15 cellular contexts compared by ENCODE assay signal in genomic region chr12:6265038-6265405, GRCh38. TPM values are rescaled to one million over a fixed set of nuclear protein-coding genes. Genes with fewer than 3 reads are reported as not detected.
DNase-seq lines count a peak whose midpoint lies in the region; TF ChIP-seq lines count a peak whose summit lies in the region.
"Had no signal": no experiment of that assay in that cellular context is flagged by ENCODE, and none has a peak within 500 bp of the region (broad histone marks: within the 10 kb centered on the region; RNA-seq: fewer than 3 reads in every experiment).

No MANE protein-coding gene starts in this region.

- no peaks in the 10 kb centered on the region for H3K9me2 ChIP-seq in PC-9 (ENCODE audit: insufficient read depth)

- CTCF ChIA-PET in Caco-2 (lab: Charles Lee) (interaction anchor here (1.6 kb wide), 1 partner anchor 69 kb away, joined by 7 read pairs; no protein-coding TSS in a partner anchor), PC-9 (lab: Charles Lee) (no interaction called here)

- H2AK5ac ChIP-seq in mesendoderm (ENCODE audit: low read length) = peak overlapping the region; percentile 45

- H4K5ac ChIP-seq in mesendoderm (ENCODE audit: low read length) = no peak overlapping the region

- H3K4me3 ChIP-seq in Caco-2 (ENCODE audit: low read depth, low read length) (no peak overlapping the region), mesendoderm (ENCODE audit: low read length) (no peak overlapping the region), thyroid gland (replicated peaks in 1 of 3) (no peak overlapping the region), PC-9 (no peak overlapping the region)
- H3K4me3 ChIP-seq: HAP-1, K562, SK-N-MC had no signal

- H3K27me3 ChIP-seq in Caco-2 (replicated peaks; ENCODE audit: control insufficient read depth, insufficient read depth, low read length) (no peaks in the 10 kb centered on the region), mesendoderm (ENCODE audit: insufficient read depth, low read length, poor library complexity) (no peaks in the 10 kb centered on the region), thyroid gland (no peaks in the 10 kb centered on the region), PC-9 (ENCODE audit: insufficient read depth, low read depth) (no peaks in the 10 kb centered on the region)
- H3K27me3 ChIP-seq: BE2C had no signal

- BruUV-seq in Caco-2 (replicated peaks; lab: Mats Ljungman, UMichigan) (no TSS peak), PC-9 (replicated peaks; lab: Mats Ljungman, UMichigan) (no TSS peak)

- peaks cover 12% of the 10 kb centered on the region; the same call in 1 of the 2 replicates for H3F3A ChIP-seq in PC-9 (ENCODE audit: insufficient read depth, low read depth)

- intact Hi-C loops in Caco-2 (cut with micrococcal nuclease; ENCODE audit: unreplicated experiment) (no loop called here), thyroid gland (cut with DNase I) (no loop called here), PC-9 (cut with micrococcal nuclease; ENCODE audit: unreplicated experiment) (no loop called here)

- no peaks in the 10 kb centered on the region for H3K79me2 ChIP-seq in mesendoderm (ENCODE audit: control insufficient read depth, insufficient read depth, low read length)
- no peaks in the 10 kb centered on the region for H3K79me2 ChIP-seq in PC-9 (ENCODE audit: low read depth)

- H3K4me3 Mint-ChIP-seq in Caco-2 (ENCODE audit: unreplicated experiment) = no peak overlapping the region
- H3K4me3 Mint-ChIP-seq: CD8-positive, alpha-beta T cell had no signal

- H3K4me1 ChIP-seq in Caco-2 (peaks cover 17% of the 10 kb centered on the region), mesendoderm (ENCODE audit: control insufficient read depth, low read depth, low read length) (peaks cover 18% of the 10 kb centered on the region), thyroid gland (peaks cover 31 to 61% of the 10 kb centered on the region in 2 donors), PC-9 (replicated peaks; ENCODE audit: insufficient read depth) (peaks cover 21% of the 10 kb centered on the region)
- H3K4me1 ChIP-seq: HAP-1 had no signal

- H2BK120ac ChIP-seq in mesendoderm (ENCODE audit: low read depth, low read length) = no peak overlapping the region

- peak overlapping the region; percentile 6 for H3K27ac Mint-ChIP-seq in Caco-2 (ENCODE audit: unreplicated experiment)
- H3K27ac Mint-ChIP-seq: CD8-positive, alpha-beta T cell had no signal

- H2AFZ ChIP-seq in PC-9 = no peak overlapping the region

- no peak overlapping the region for H2BK15ac ChIP-seq in mesendoderm (replicated peaks; ENCODE audit: low read depth)

- no peak for TF ChIP-seq POLR2A in thyroid gland (IDR thresholded peaks at IDR 0.05)

- no peak overlapping the region for H3K23ac ChIP-seq in mesendoderm (ENCODE audit: low read length)

- H3K18ac ChIP-seq in mesendoderm (ENCODE audit: low read length) = no peak overlapping the region

- no peak overlapping the region for H2BK5ac ChIP-seq in mesendoderm (ENCODE audit: low read length)

- DNase-seq in Caco-2 (no peak), RPMI8226 (peak; percentile 26), mesendoderm (no peak), thyroid gland (no peak), PC-9 (no peak), activated gamma-delta T cell (lab: John Stamatoyannopoulos, UW) (no peak), MV-4-11 (lab: John Stamatoyannopoulos, UW) (no peak)
- DNase-seq: BE2C; CD8-positive, alpha-beta T cell; NCI-H187 treated with DMSO at 0.1 percent for 48 hours; NCI-H774; Right ventricle myocardium superior had no signal

- H3K4ac ChIP-seq in mesendoderm (ENCODE audit: low read depth, low read length) = no peak overlapping the region

- H4K8ac ChIP-seq in mesendoderm (ENCODE audit: low read depth, low read length) = no peak overlapping the region

- no CpG with 5 or more reads among the region's 2 CpGs for WGBS in mesendoderm (ENCODE audit: extremely low coverage, insufficient coverage, low lambda C conversion rate)
- WGBS in thyroid gland, 2 donors = 86 to 89% methylated on average over 2 of the region's 2 CpGs

- POLR2A ChIA-PET in Caco-2 (lab: Charles Lee) = no interaction called here
- POLR2A ChIA-PET in PC-9 (lab: Charles Lee; ENCODE audit: unreplicated experiment) = no interaction called here

- no peak overlapping the region for H3K27ac ChIP-seq in mesendoderm (ENCODE audit: low read depth, low read length)
- peak overlapping the region; percentile 65 to 86 (median 74) for H3K27ac ChIP-seq in thyroid gland
- no peak overlapping the region for H3K27ac ChIP-seq in PC-9
- H3K27ac ChIP-seq: SK-N-MC had no signal

- no peak overlapping the region for H3K9ac ChIP-seq in mesendoderm (ENCODE audit: low read length)

- H3K4me2 ChIP-seq in mesendoderm (ENCODE audit: low read length) (no peak overlapping the region), PC-9 (no peak overlapping the region)

- H3K36me3 Mint-ChIP-seq in Caco-2 (ENCODE audit: insufficient read depth, unreplicated experiment) = no peaks in the 10 kb centered on the region
- H3K36me3 Mint-ChIP-seq: CD8-positive, alpha-beta T cell had no signal

- H3K36me3 ChIP-seq in Caco-2 (ENCODE audit: control insufficient read depth, insufficient read depth, low read length) (no peaks in the 10 kb centered on the region), mesendoderm (ENCODE audit: control insufficient read depth, insufficient read depth, low read length) (no peaks in the 10 kb centered on the region), thyroid gland (no peaks in the 10 kb centered on the region), PC-9 (ENCODE audit: low read depth) (no peaks in the 10 kb centered on the region)
- H3K36me3 ChIP-seq: BE2C, HAP-1 had no signal

- no peaks in the 10 kb centered on the region for H4K20me1 ChIP-seq in PC-9 (ENCODE audit: insufficient read depth)

- H3K79me1 ChIP-seq in mesendoderm (ENCODE audit: low read length) = no peaks in the 10 kb centered on the region

- H3K9me3 Mint-ChIP-seq in Caco-2 (ENCODE audit: unreplicated experiment) = no peaks in the 10 kb centered on the region
- H3K9me3 Mint-ChIP-seq: CD8-positive, alpha-beta T cell had no signal

- TF ChIP-seq CTCF in Caco-2 (IDR thresholded peaks at IDR 0.05; ENCODE audit: insufficient read depth in 1 of 2, low read depth in 1 of 2, low read length in 1 of 2, severe bottlenecking in 1 of 2, unreplicated experiment in 1 of 2) = no peak
- no peak for TF ChIP-seq CTCF in thyroid gland (IDR thresholded peaks at IDR 0.05)
- TF ChIP-seq CTCF in PC-9 (conservative IDR thresholded peaks at IDR 0.05) = no peak

- H3K4me1 Mint-ChIP-seq in Caco-2 (ENCODE audit: low read depth, unreplicated experiment) = peaks cover 21% of the 10 kb centered on the region

- H3K27me3 Mint-ChIP-seq in Caco-2 (ENCODE audit: insufficient read depth, unreplicated experiment) = no peaks in the 10 kb centered on the region

- no peak overlapping the region for H3K56ac ChIP-seq in mesendoderm (ENCODE audit: low read length)

- H3K9me3 ChIP-seq in Caco-2 = no peaks in the 10 kb centered on the region
- no peaks in the 10 kb centered on the region for H3K9me3 ChIP-seq in thyroid gland
- H3K9me3 ChIP-seq in PC-9 (ENCODE audit: insufficient read depth, low read depth) = no peaks in the 10 kb centered on the region
- H3K9me3 ChIP-seq: BE2C, HAP-1 had no signal

RNA-seq across cellular contexts. Expression of gene PLEKHG6, which starts 45.5 kb away (rescaled TPM):
- total RNA-seq in Caco-2 (2022) = 109 and 123 TPM in 2 replicates
- 23.2 TPM for polyA plus RNA-seq in mesendoderm (2013, experiment 1 of 2)
- 22.0 TPM for polyA plus RNA-seq in mesendoderm (2013, experiment 2 of 2)
- 100 to 1,000 TPM in 1 of 4 donors, 10 to 100 TPM in 1, 1 to 10 TPM in 2; 4.0 to 325 (median 14.1) TPM for total RNA-seq in thyroid gland
- total RNA-seq in PC-9 (2021) = 86.5 and 89.9 TPM in 2 replicates
- total RNA-seq: CD8-positive, alpha-beta T cell had no signal

Comparison
In these comparisons a context has a peak if more than half of its experiments do, and no peak if none do; other contexts are left out.
1. H3K27ac ChIP-seq: peak in thyroid gland (3 of 3); none in mesendoderm (single experiment) and PC-9 (single experiment).